16 cellular contexts compared by ENCODE assay signal in the genomic region with DNA sequence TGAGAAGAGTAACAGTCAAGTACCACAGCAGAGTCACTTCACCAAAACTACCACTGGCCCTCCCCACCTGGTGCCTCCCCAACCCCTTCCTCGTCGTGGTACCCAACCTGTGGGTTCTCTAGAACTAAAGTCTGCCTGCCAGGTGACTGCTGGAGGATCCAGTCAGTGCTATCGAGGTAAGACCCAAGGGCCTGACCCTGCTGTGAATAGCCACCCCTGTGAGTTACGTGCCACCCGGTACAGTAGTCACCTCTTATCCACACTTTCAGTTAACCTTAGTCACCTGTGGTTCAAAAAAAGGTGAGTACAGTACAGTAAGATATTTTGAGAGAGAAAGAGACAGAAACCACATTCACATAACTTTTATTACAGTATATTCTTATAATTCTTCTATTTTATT. TPM values are rescaled to one million over a fixed set of nuclear protein-coding genes. Genes with fewer than 3 reads are reported as not detected.
DNase-seq lines count a peak whose midpoint lies in the region; ATAC-seq and TF ChIP-seq lines count a peak whose summit lies in the region.
"Had no signal": no experiment of that assay in that cellular context is flagged by ENCODE, and none has a peak within 500 bp of the region (broad histone marks: within the 10 kb centered on the region; RNA-seq: fewer than 3 reads in every experiment).

No MANE protein-coding gene starts in this region.

- no peak overlapping the region for H3K4ac ChIP-seq in neuronal stem cell (ENCODE audit: low read length)

- H4K8ac ChIP-seq in neuronal stem cell (ENCODE audit: low read depth, low read length), result no peak overlapping the region

- DNase-seq in activated CD8-positive, alpha-beta T cell treated with anti-CD3 and anti-CD28 coated beads for 36 hours, result peak; percentile 12
- DNase-seq in activated CD8-positive, alpha-beta T cell treated with anti-CD3 and anti-CD28 coated beads, Interleukin-2, amount 10 ng/mL, durations not matched to agents 7 days and 5 days, result no peak
- DNase-seq in HFFc6, result no peak
- DNase-seq in activated naive CD8-positive, alpha-beta T cell treated with anti-CD3 and anti-CD28 coated beads, Interleukin-2, amount 10 ng/mL, durations not matched to agents 7 days and 5 days, result no peak
- DNase-seq in neuronal stem cell (ENCODE audit: low spot score), result no peak
- no peak for DNase-seq in HAP-1 (ENCODE audit: low spot score in 2 of 2)
- DNase-seq in putamen (ENCODE audit: low spot score), result no peak
- no peak for DNase-seq in GM13976 (ENCODE audit: low spot score)
- DNase-seq: C1 segment of cervical spinal cord, glutamatergic neuron, NCI-H1105 treated with DMSO at 0.1 percent for 48 hours, NCI-H2081 treated with DMSO at 0.1 percent for 48 hours, occipital lobe, OCI-M1, SJCRH30, small intestine had no signal

- in situ Hi-C loops in HAP-1 (cut with MboI; ENCODE audit: low sequenced_read_pairs), result loop anchor here (10.0 to 25.0 kb wide), 2 partner anchors 208 to 861 kb away; a partner anchor contains a TSS
- in situ Hi-C loops in GM13976 (cut with MboI; ENCODE audit: low sequenced_read_pairs, unreplicated experiment), result no loop called here

- CTCF ChIA-PET in activated CD8-positive, alpha-beta T cell treated with anti-CD3 and anti-CD28 coated beads for 36 hours (lab: Charles Lee), result interaction anchor here (1.0 kb wide), 1 partner anchor 12 kb away, joined by 5 read pairs; no protein-coding TSS in a partner anchor
- CTCF ChIA-PET in activated CD8-positive, alpha-beta T cell treated with anti-CD3 and anti-CD28 coated beads, Interleukin-2, amount 10 ng/mL, durations not matched to agents 7 days and 5 days (lab: Charles Lee), result interaction anchor here (1.1 to 10.4 kb wide), 4 partner anchors 9 to 52 kb away, joined by 3 to 67 read pairs (median 5); no protein-coding TSS in a partner anchor

- peaks cover 31 to 89% of the 10 kb centered on the region in 2 donors for H3K36me3 ChIP-seq in neuronal stem cell (replicated peaks in 1 of 2; ENCODE audit: control insufficient read depth in 2 of 2, insufficient read depth in 2 of 2, low read length in 2 of 2)
- H3K36me3 ChIP-seq in HAP-1 (replicated peaks), result peaks cover 78% of the 10 kb centered on the region

- H3K9ac ChIP-seq in neuronal stem cell (ENCODE audit: low read depth, low read length, poor library complexity), result peak overlapping the region; percentile 22

- no peak overlapping the region for H2AK5ac ChIP-seq in neuronal stem cell (ENCODE audit: low read depth, low read length)

- H2AFZ ChIP-seq in neuronal stem cell (ENCODE audit: low read length), result no peak overlapping the region

- H3K27me3 ChIP-seq in neuronal stem cell (ENCODE audit: control insufficient read depth in 3 of 3, insufficient read depth in 3 of 3, low read depth in 1 of 3, low read length in 3 of 3) (no peaks in the 10 kb centered on the region), HAP-1 (ENCODE audit: low read depth) (no peaks in the 10 kb centered on the region)
- H3K27me3 ChIP-seq: SJCRH30 had no signal

- no peak overlapping the region for H3K4me3 ChIP-seq in neuronal stem cell (ENCODE audit: low read length in 2 of 2)
- H3K4me3 ChIP-seq in HAP-1, result no peak overlapping the region
- H3K4me3 ChIP-seq: SJCRH30 had no signal

- H3K27ac ChIP-seq in neuronal stem cell (replicated peaks; ENCODE audit: low read length), result no peak overlapping the region
- H3K27ac ChIP-seq: SJCRH30 had no signal

- no peaks in the 10 kb centered on the region for H3K9me3 Mint-ChIP-seq in activated CD8-positive, alpha-beta T cell treated with anti-CD3 and anti-CD28 coated beads for 36 hours
- no peaks in the 10 kb centered on the region for H3K9me3 Mint-ChIP-seq in activated CD8-positive, alpha-beta T cell treated with anti-CD3 and anti-CD28 coated beads, Interleukin-2, amount 10 ng/mL, durations not matched to agents 7 days and 5 days (ENCODE audit: insufficient read depth)
- H3K9me3 Mint-ChIP-seq in HFFc6, result no peaks in the 10 kb centered on the region
- H3K9me3 Mint-ChIP-seq in activated naive CD8-positive, alpha-beta T cell treated with anti-CD3 and anti-CD28 coated beads, Interleukin-2, amount 10 ng/mL, durations not matched to agents 7 days and 5 days, result no peaks in the 10 kb centered on the region

- POLR2A ChIA-PET in activated CD8-positive, alpha-beta T cell treated with anti-CD3 and anti-CD28 coated beads for 36 hours (lab: Charles Lee), result interaction anchor here (1.1 kb wide), 1 partner anchor 16 kb away, joined by 3 read pairs; a partner anchor contains a TSS
- POLR2A ChIA-PET in activated CD8-positive, alpha-beta T cell treated with anti-CD3 and anti-CD28 coated beads, Interleukin-2, amount 10 ng/mL, durations not matched to agents 7 days and 5 days (lab: Charles Lee), result no interaction called here
- POLR2A ChIA-PET in activated naive CD8-positive, alpha-beta T cell treated with anti-CD3 and anti-CD28 coated beads, Interleukin-2, amount 10 ng/mL, durations not matched to agents 7 days and 5 days (lab: Charles Lee), result no interaction called here

- no peak for ATAC-seq in activated CD8-positive, alpha-beta T cell treated with anti-CD3 and anti-CD28 coated beads for 36 hours
- no peak for ATAC-seq in activated CD8-positive, alpha-beta T cell treated with anti-CD3 and anti-CD28 coated beads, Interleukin-2, amount 10 ng/mL, durations not matched to agents 7 days and 5 days
- no peak for ATAC-seq in activated naive CD8-positive, alpha-beta T cell treated with anti-CD3 and anti-CD28 coated beads, Interleukin-2, amount 10 ng/mL, durations not matched to agents 7 days and 5 days (ENCODE audit: low read depth)

- no peak overlapping the region for H3K18ac ChIP-seq in neuronal stem cell (ENCODE audit: low read length)

- no peak overlapping the region for H2BK15ac ChIP-seq in neuronal stem cell (ENCODE audit: low read length)

- TF ChIP-seq CTCF in activated CD8-positive, alpha-beta T cell treated with anti-CD3 and anti-CD28 coated beads for 36 hours (IDR thresholded peaks at IDR 0.05), result no peak
- TF ChIP-seq CTCF in HFFc6 (IDR thresholded peaks at IDR 0.05) (no peak), GM13976 (IDR thresholded peaks at IDR 0.05; ENCODE audit: borderline replicate concordance, control extremely low read depth, extremely low read depth, insufficient read depth, missing control alignments) (no peak)

- H2BK5ac ChIP-seq in neuronal stem cell (ENCODE audit: low read length), result no peak overlapping the region

- no peaks in the 10 kb centered on the region for H3K27me3 Mint-ChIP-seq in activated CD8-positive, alpha-beta T cell treated with anti-CD3 and anti-CD28 coated beads for 36 hours
- H3K27me3 Mint-ChIP-seq in activated CD8-positive, alpha-beta T cell treated with anti-CD3 and anti-CD28 coated beads, Interleukin-2, amount 10 ng/mL, durations not matched to agents 7 days and 5 days (ENCODE audit: low read depth), result no peaks in the 10 kb centered on the region
- H3K27me3 Mint-ChIP-seq in HFFc6 (ENCODE audit: insufficient read depth), result no peaks in the 10 kb centered on the region
- no peaks in the 10 kb centered on the region for H3K27me3 Mint-ChIP-seq in activated naive CD8-positive, alpha-beta T cell treated with anti-CD3 and anti-CD28 coated beads, Interleukin-2, amount 10 ng/mL, durations not matched to agents 7 days and 5 days

- no peak overlapping the region for H3K23ac ChIP-seq in neuronal stem cell (ENCODE audit: low read depth, low read length, poor library complexity)

- H2BK120ac ChIP-seq in neuronal stem cell (ENCODE audit: low read depth, low read length), result no peak overlapping the region

- peaks cover 82% of the 10 kb centered on the region for H3K36me3 Mint-ChIP-seq in activated CD8-positive, alpha-beta T cell treated with anti-CD3 and anti-CD28 coated beads for 36 hours (ENCODE audit: low read depth)
- H3K36me3 Mint-ChIP-seq in activated CD8-positive, alpha-beta T cell treated with anti-CD3 and anti-CD28 coated beads, Interleukin-2, amount 10 ng/mL, durations not matched to agents 7 days and 5 days (ENCODE audit: low read depth), result peaks cover 75% of the 10 kb centered on the region
- H3K36me3 Mint-ChIP-seq in HFFc6 (ENCODE audit: low read depth), result peaks cover 29% of the 10 kb centered on the region
- H3K36me3 Mint-ChIP-seq in activated naive CD8-positive, alpha-beta T cell treated with anti-CD3 and anti-CD28 coated beads, Interleukin-2, amount 10 ng/mL, durations not matched to agents 7 days and 5 days, result peaks cover 44% of the 10 kb centered on the region

- peak overlapping the region; percentile 82 for H3K27ac Mint-ChIP-seq in activated CD8-positive, alpha-beta T cell treated with anti-CD3 and anti-CD28 coated beads for 36 hours
- H3K27ac Mint-ChIP-seq in activated CD8-positive, alpha-beta T cell treated with anti-CD3 and anti-CD28 coated beads, Interleukin-2, amount 10 ng/mL, durations not matched to agents 7 days and 5 days, result no peak overlapping the region
- H3K27ac Mint-ChIP-seq in HFFc6, result peak overlapping the region; percentile 83
- H3K27ac Mint-ChIP-seq in activated naive CD8-positive, alpha-beta T cell treated with anti-CD3 and anti-CD28 coated beads, Interleukin-2, amount 10 ng/mL, durations not matched to agents 7 days and 5 days, result peak overlapping the region; percentile 11

- H3K79me1 ChIP-seq in neuronal stem cell (ENCODE audit: low read depth, low read length), result no peaks in the 10 kb centered on the region

- no CpG with 5 or more reads among the region's 5 CpGs for WGBS in neuronal stem cell (ENCODE audit: extremely low coverage in 2 of 2, insufficient read length in 2 of 2, insufficient replicate concordance in 1 of 2), 2 donors

- H3K4me2 ChIP-seq in neuronal stem cell (ENCODE audit: insufficient read depth, low read length, poor library complexity, severe bottlenecking), result no peak overlapping the region

- H3K4me3 Mint-ChIP-seq in activated CD8-positive, alpha-beta T cell treated with anti-CD3 and anti-CD28 coated beads for 36 hours, result no peak overlapping the region
- no peak overlapping the region for H3K4me3 Mint-ChIP-seq in activated CD8-positive, alpha-beta T cell treated with anti-CD3 and anti-CD28 coated beads, Interleukin-2, amount 10 ng/mL, durations not matched to agents 7 days and 5 days
- H3K4me3 Mint-ChIP-seq in HFFc6, result no peak overlapping the region
- no peak overlapping the region for H3K4me3 Mint-ChIP-seq in activated naive CD8-positive, alpha-beta T cell treated with anti-CD3 and anti-CD28 coated beads, Interleukin-2, amount 10 ng/mL, durations not matched to agents 7 days and 5 days

- H2BK12ac ChIP-seq in neuronal stem cell (ENCODE audit: low read length), result no peak overlapping the region

- intact Hi-C loops in activated CD8-positive, alpha-beta T cell treated with anti-CD3 and anti-CD28 coated beads for 36 hours (cut with micrococcal nuclease), result no loop called here

- no peaks in the 10 kb centered on the region for H3K4me1 ChIP-seq in neuronal stem cell (ENCODE audit: control insufficient read depth in 2 of 2, insufficient read depth in 1 of 2, low read depth in 1 of 2, low read length in 2 of 2)
- H3K4me1 ChIP-seq in HAP-1, result no peaks in the 10 kb centered on the region
- H3K4me1 ChIP-seq: SJCRH30 had no signal

- H3K14ac ChIP-seq in neuronal stem cell (ENCODE audit: low read length), result no peak overlapping the region

- H3K9me3 ChIP-seq in neuronal stem cell (replicated peaks in 1 of 2; ENCODE audit: control insufficient read depth in 2 of 2, insufficient read depth in 1 of 2, low read depth in 1 of 2, low read length in 2 of 2) (no peaks in the 10 kb centered on the region), HAP-1 (no peaks in the 10 kb centered on the region)
- H3K9me3 ChIP-seq: SJCRH30 had no signal

- peaks cover 36% of the 10 kb centered on the region for H3K4me1 Mint-ChIP-seq in activated CD8-positive, alpha-beta T cell treated with anti-CD3 and anti-CD28 coated beads for 36 hours (ENCODE audit: low read depth)
- peaks cover 1% of the 10 kb centered on the region for H3K4me1 Mint-ChIP-seq in activated CD8-positive, alpha-beta T cell treated with anti-CD3 and anti-CD28 coated beads, Interleukin-2, amount 10 ng/mL, durations not matched to agents 7 days and 5 days (ENCODE audit: low read depth)
- H3K4me1 Mint-ChIP-seq in HFFc6 (ENCODE audit: low read depth), result peaks cover 20% of the 10 kb centered on the region
- peaks cover 11% of the 10 kb centered on the region for H3K4me1 Mint-ChIP-seq in activated naive CD8-positive, alpha-beta T cell treated with anti-CD3 and anti-CD28 coated beads, Interleukin-2, amount 10 ng/mL, durations not matched to agents 7 days and 5 days

- H4K91ac ChIP-seq in neuronal stem cell (ENCODE audit: low read depth, low read length, poor library complexity), result no peak overlapping the region

RNA-seq across cellular contexts. Expression of a gene that starts 16.5 kb away (rescaled TPM):
- 100 to 1,000 TPM; 126 to 127 TPM for total RNA-seq in activated CD8-positive, alpha-beta T cell treated with anti-CD3 and anti-CD28 coated beads for 36 hours
- 100 to 1,000 TPM; 121 to 135 TPM for total RNA-seq in activated CD8-positive, alpha-beta T cell treated with anti-CD3 and anti-CD28 coated beads, Interleukin-2, amount 10 ng/mL, durations not matched to agents 7 days and 5 days
- 10 to 100 TPM; 18.7 to 28.6 (median 24.2) TPM for total RNA-seq in HFFc6 (2021; fragmentation: NEBNext Ultra II Directional; extraction: Animal tissue kit (Norgen Biotek cat#: 25700))
- total RNA-seq in activated naive CD8-positive, alpha-beta T cell treated with anti-CD3 and anti-CD28 coated beads, Interleukin-2, amount 10 ng/mL, durations not matched to agents 7 days and 5 days, result 10 to 100 TPM; 79.4 to 82.9 TPM
- polyA plus RNA-seq in neuronal stem cell (2013, experiment 1 of 2), result 11.5 TPM
- polyA plus RNA-seq in neuronal stem cell (2013, experiment 2 of 2), result 11.6 TPM

RNA-seq across cellular contexts. Expression of a gene that starts 44.9 kb away (rescaled TPM):
- total RNA-seq in activated CD8-positive, alpha-beta T cell treated with anti-CD3 and anti-CD28 coated beads for 36 hours, result under 1 TPM; 0.27 TPM
- under 1 TPM; 0.44 to 0.87 TPM for total RNA-seq in activated CD8-positive, alpha-beta T cell treated with anti-CD3 and anti-CD28 coated beads, Interleukin-2, amount 10 ng/mL, durations not matched to agents 7 days and 5 days
- 1 to 10 TPM; 2.1 to 4.4 (median 3.6) TPM for total RNA-seq in HFFc6 (2021; fragmentation: NEBNext Ultra II Directional; extraction: Animal tissue kit (Norgen Biotek cat#: 25700))
- under 1 TPM; 0.31 to 0.50 TPM for total RNA-seq in activated naive CD8-positive, alpha-beta T cell treated with anti-CD3 and anti-CD28 coated beads, Interleukin-2, amount 10 ng/mL, durations not matched to agents 7 days and 5 days
- polyA plus RNA-seq in neuronal stem cell (2013, experiment 1 of 2), result 19.1 TPM
- 19.2 TPM for polyA plus RNA-seq in neuronal stem cell (2013, experiment 2 of 2)
